Comparison of ENCODE assay signal across 13 cellular contexts in the genomic region with DNA sequence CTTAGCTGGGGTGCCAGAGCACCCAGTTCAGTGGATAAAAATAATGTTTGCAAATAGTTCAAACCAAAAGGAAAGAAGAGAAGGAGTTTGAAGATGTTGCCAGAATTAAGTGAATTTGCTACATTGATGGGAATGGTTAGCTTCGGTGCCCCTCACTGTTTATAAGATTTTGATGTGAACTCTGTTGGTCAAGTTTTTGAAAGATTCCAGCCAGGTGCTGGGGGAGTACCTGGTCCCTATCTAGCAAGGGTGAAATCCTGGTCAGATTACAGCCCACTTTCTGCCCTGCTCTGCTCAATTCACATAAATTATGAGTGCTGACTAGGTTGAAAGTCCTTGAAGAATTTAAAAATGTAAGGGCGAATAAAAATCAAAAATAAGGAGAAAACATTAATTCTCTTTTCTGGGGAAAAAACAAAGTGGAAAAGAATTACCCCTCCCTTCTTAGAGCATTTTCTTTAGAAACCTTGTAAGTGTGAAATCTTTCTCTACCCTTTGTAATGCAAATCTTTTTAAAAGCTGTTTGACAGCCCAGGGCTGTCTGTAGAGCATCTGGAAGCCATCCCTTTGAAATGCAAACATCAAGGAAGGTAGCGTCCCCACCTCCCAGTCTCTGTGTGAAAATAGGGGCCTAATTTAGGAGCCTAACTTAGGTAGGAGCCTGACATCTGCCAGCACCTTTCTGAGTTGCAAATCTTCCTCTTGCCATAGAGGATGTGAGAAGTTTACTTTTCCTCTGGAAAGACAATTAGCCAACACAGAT. TPM values are rescaled to one million over a fixed set of nuclear protein-coding genes. Genes with fewer than 3 reads are reported as not detected.
A peak's percentile ranks its signal among the peaks of the same experiment; 100 is the strongest.
DNase-seq lines count a peak whose midpoint lies in the region; ATAC-seq and TF ChIP-seq lines count a peak whose summit lies in the region.
"Had no signal": no experiment of that assay in that cellular context is flagged by ENCODE, and none has a peak within 500 bp of the region (broad histone marks: within the 10 kb centered on the region; RNA-seq: fewer than 3 reads in every experiment).

No MANE protein-coding gene starts in this region.

- no peak for DNase-seq in activated CD8-positive, alpha-beta memory T cell treated with anti-CD3 and anti-CD28 coated beads, Interleukin-2, amount 10 ng/mL, durations not matched to agents 7 days and 5 days
- DNase-seq in activated CD8-positive, alpha-beta memory T cell treated with anti-CD3 and anti-CD28 coated beads for 24 hours = no peak
- DNase-seq in LNCaP clone FGC (ENCODE audit: low read depth) (peak; percentile 65), GM23248 (no peak), mesothelial cell of epicardium (ENCODE audit: low spot score in 2 of 2, unreplicated experiment in 2 of 2) (no peak), right lobe of liver (no peak)
- DNase-seq in activated naive CD8-positive, alpha-beta T cell treated with anti-CD3 and anti-CD28 coated beads, Interleukin-2, amount 50 U/mL, for 24 hours = no peak
- DNase-seq in natural killer cell treated with Interleukin-12 subunit alpha and Interleukin-12 subunit beta and Interleukin-15 and Interleukin-18, amount 100 ng/mL, for 72 hours (ENCODE audit: low spot score) = no peak
- DNase-seq: NCI-H510A; stimulated activated CD8-positive, alpha-beta memory T cell treated with anti-CD3 and anti-CD28 coated beads, Interleukin-4, amount 100 ng/mL, for 48 hours; T1000; uterus had no signal

- peak overlapping the region; percentile 94 for H3K4me3 Mint-ChIP-seq in activated CD8-positive, alpha-beta memory T cell treated with anti-CD3 and anti-CD28 coated beads, Interleukin-2, amount 10 ng/mL, durations not matched to agents 7 days and 5 days
- peak overlapping the region; percentile 28 for H3K4me3 Mint-ChIP-seq in activated naive CD8-positive, alpha-beta T cell treated with anti-CD3 and anti-CD28 coated beads, Interleukin-2, amount 50 U/mL, for 24 hours
- H3K4me3 Mint-ChIP-seq in natural killer cell treated with Interleukin-12 subunit alpha and Interleukin-12 subunit beta and Interleukin-15 and Interleukin-18, amount 100 ng/mL, for 72 hours = peak overlapping the region; percentile 85
- H3K4me3 Mint-ChIP-seq in mesothelial cell of epicardium = no peak overlapping the region
- H3K4me3 Mint-ChIP-seq: brain had no signal

- H3K4me3 ChIP-seq in LNCaP clone FGC (ENCODE audit: low read depth, low read length) (no peak overlapping the region), GM23248 (no peak overlapping the region), right lobe of liver (no peak overlapping the region)
- H3K4me3 ChIP-seq: uterus had no signal

- H3K27ac ChIP-seq in GM23248 = no peak overlapping the region
- H3K27ac ChIP-seq in right lobe of liver = no peak overlapping the region

- no peaks in the 10 kb centered on the region for H3K27me3 Mint-ChIP-seq in activated CD8-positive, alpha-beta memory T cell treated with anti-CD3 and anti-CD28 coated beads, Interleukin-2, amount 10 ng/mL, durations not matched to agents 7 days and 5 days
- H3K27me3 Mint-ChIP-seq in activated naive CD8-positive, alpha-beta T cell treated with anti-CD3 and anti-CD28 coated beads, Interleukin-2, amount 50 U/mL, for 24 hours = no peaks in the 10 kb centered on the region
- no peaks in the 10 kb centered on the region for H3K27me3 Mint-ChIP-seq in natural killer cell treated with Interleukin-12 subunit alpha and Interleukin-12 subunit beta and Interleukin-15 and Interleukin-18, amount 100 ng/mL, for 72 hours
- H3K27me3 Mint-ChIP-seq in mesothelial cell of epicardium (ENCODE audit: low read depth) = peaks cover 80% of the 10 kb centered on the region

- H3F3A ChIP-seq in GM23248 (ENCODE audit: insufficient read depth) = no peaks in the 10 kb centered on the region

- no peaks in the 10 kb centered on the region for H3K9me3 Mint-ChIP-seq in activated CD8-positive, alpha-beta memory T cell treated with anti-CD3 and anti-CD28 coated beads, Interleukin-2, amount 10 ng/mL, durations not matched to agents 7 days and 5 days (ENCODE audit: low read depth)
- peaks cover 3% of the 10 kb centered on the region for H3K9me3 Mint-ChIP-seq in activated naive CD8-positive, alpha-beta T cell treated with anti-CD3 and anti-CD28 coated beads, Interleukin-2, amount 50 U/mL, for 24 hours
- peaks cover 7% of the 10 kb centered on the region for H3K9me3 Mint-ChIP-seq in natural killer cell treated with Interleukin-12 subunit alpha and Interleukin-12 subunit beta and Interleukin-15 and Interleukin-18, amount 100 ng/mL, for 72 hours
- no peaks in the 10 kb centered on the region for H3K9me3 Mint-ChIP-seq in mesothelial cell of epicardium

- no peaks in the 10 kb centered on the region for H3K79me2 ChIP-seq in GM23248 (ENCODE audit: insufficient read depth)

- H3K27me3 ChIP-seq in GM23248 (replicated peaks; ENCODE audit: insufficient read depth) = no peaks in the 10 kb centered on the region
- no peaks in the 10 kb centered on the region for H3K27me3 ChIP-seq in right lobe of liver
- H3K27me3 ChIP-seq: uterus had no signal

- no peaks in the 10 kb centered on the region for H4K20me1 ChIP-seq in GM23248 (ENCODE audit: insufficient read depth)

- no peak overlapping the region for H2AFZ ChIP-seq in GM23248

- in situ Hi-C loops in GM23248 (cut with MboI) = no loop called here

- no peaks in the 10 kb centered on the region for H3K36me3 ChIP-seq in GM23248 (ENCODE audit: low read depth)
- H3K36me3 ChIP-seq in right lobe of liver = no peaks in the 10 kb centered on the region
- H3K36me3 ChIP-seq: uterus had no signal

- H3K9me3 ChIP-seq in GM23248 (ENCODE audit: low read depth) = no peaks in the 10 kb centered on the region
- no peaks in the 10 kb centered on the region for H3K9me3 ChIP-seq in right lobe of liver
- H3K9me3 ChIP-seq: uterus had no signal

- CTCF ChIA-PET in activated CD8-positive, alpha-beta memory T cell treated with anti-CD3 and anti-CD28 coated beads, Interleukin-2, amount 10 ng/mL, durations not matched to agents 7 days and 5 days (lab: Charles Lee) = interaction anchor here (1.4 to 1.5 kb wide), 2 partner anchors 285 to 287 kb away, joined by 4 to 6 read pairs; no protein-coding TSS in a partner anchor

- H3K4me1 ChIP-seq in GM23248 (ENCODE audit: insufficient read depth) = no peaks in the 10 kb centered on the region
- peaks cover 0 to 18% (median 3%) of the 10 kb centered on the region in 4 donors for H3K4me1 ChIP-seq in right lobe of liver
- H3K4me1 ChIP-seq: uterus had no signal

- intact Hi-C loops in right lobe of liver (cut with DNase I) = no loop called here

- 2 to 5% methylated on average over 3 of the region's 3 CpGs for WGBS in GM23248 (ENCODE audit: low coverage in 1 of 2, low lambda C conversion rate in 2 of 2, missing lambda C conversion rate in 2 of 2), 2 experiments
- 84% methylated on average over 3 of the region's 3 CpGs for WGBS in right lobe of liver (ENCODE audit: insufficient coverage, low coverage, low lambda C conversion rate, missing lambda C conversion rate)

- no peak for TF ChIP-seq POLR2A in right lobe of liver (IDR thresholded peaks at IDR 0.05)

- H3K9me2 ChIP-seq in GM23248 (ENCODE audit: insufficient read depth) = no peaks in the 10 kb centered on the region

- peak overlapping the region; percentile 98 for H3K27ac Mint-ChIP-seq in activated CD8-positive, alpha-beta memory T cell treated with anti-CD3 and anti-CD28 coated beads, Interleukin-2, amount 10 ng/mL, durations not matched to agents 7 days and 5 days
- peak overlapping the region; percentile 94 for H3K27ac Mint-ChIP-seq in activated naive CD8-positive, alpha-beta T cell treated with anti-CD3 and anti-CD28 coated beads, Interleukin-2, amount 50 U/mL, for 24 hours
- H3K27ac Mint-ChIP-seq in natural killer cell treated with Interleukin-12 subunit alpha and Interleukin-12 subunit beta and Interleukin-15 and Interleukin-18, amount 100 ng/mL, for 72 hours = peak overlapping the region; percentile 97 to 98
- no peak overlapping the region for H3K27ac Mint-ChIP-seq in mesothelial cell of epicardium
- H3K27ac Mint-ChIP-seq: brain had no signal

- no peak for ATAC-seq in activated CD8-positive, alpha-beta memory T cell treated with anti-CD3 and anti-CD28 coated beads, Interleukin-2, amount 10 ng/mL, durations not matched to agents 7 days and 5 days
- ATAC-seq in activated naive CD8-positive, alpha-beta T cell treated with anti-CD3 and anti-CD28 coated beads, Interleukin-2, amount 50 U/mL, for 24 hours = no peak
- ATAC-seq in natural killer cell treated with Interleukin-12 subunit alpha and Interleukin-12 subunit beta and Interleukin-15 and Interleukin-18, amount 100 ng/mL, for 72 hours = no peak
- ATAC-seq in right lobe of liver = no peak

- TF ChIP-seq CTCF in LNCaP clone FGC (IDR thresholded peaks at IDR 0.05; ENCODE audit: control insufficient read depth, extremely low read depth, insufficient read depth) = no peak
- TF ChIP-seq CTCF in mesothelial cell of epicardium (IDR thresholded peaks at IDR 0.05; ENCODE audit: unreplicated experiment) = no peak
- no peak for TF ChIP-seq CTCF in right lobe of liver (IDR thresholded peaks at IDR 0.05)

- H3K4me1 Mint-ChIP-seq in activated CD8-positive, alpha-beta memory T cell treated with anti-CD3 and anti-CD28 coated beads, Interleukin-2, amount 10 ng/mL, durations not matched to agents 7 days and 5 days = peaks cover 79% of the 10 kb centered on the region
- H3K4me1 Mint-ChIP-seq in activated naive CD8-positive, alpha-beta T cell treated with anti-CD3 and anti-CD28 coated beads, Interleukin-2, amount 50 U/mL, for 24 hours = peaks cover 80% of the 10 kb centered on the region
- peaks cover 64 to 75% of the 10 kb centered on the region in 2 donors for H3K4me1 Mint-ChIP-seq in natural killer cell treated with Interleukin-12 subunit alpha and Interleukin-12 subunit beta and Interleukin-15 and Interleukin-18, amount 100 ng/mL, for 72 hours (ENCODE audit: low read depth in 2 of 2)
- H3K4me1 Mint-ChIP-seq in mesothelial cell of epicardium = no peaks in the 10 kb centered on the region
- H3K4me1 Mint-ChIP-seq: brain had no signal

- no peak overlapping the region for H3K9ac ChIP-seq in GM23248

- peaks cover 33% of the 10 kb centered on the region for H3K36me3 Mint-ChIP-seq in activated CD8-positive, alpha-beta memory T cell treated with anti-CD3 and anti-CD28 coated beads, Interleukin-2, amount 10 ng/mL, durations not matched to agents 7 days and 5 days
- H3K36me3 Mint-ChIP-seq in activated naive CD8-positive, alpha-beta T cell treated with anti-CD3 and anti-CD28 coated beads, Interleukin-2, amount 50 U/mL, for 24 hours (ENCODE audit: low read depth) = peaks cover 26% of the 10 kb centered on the region
- peaks cover 25% of the 10 kb centered on the region for H3K36me3 Mint-ChIP-seq in natural killer cell treated with Interleukin-12 subunit alpha and Interleukin-12 subunit beta and Interleukin-15 and Interleukin-18, amount 100 ng/mL, for 72 hours
- H3K36me3 Mint-ChIP-seq in mesothelial cell of epicardium = no peaks in the 10 kb centered on the region
- H3K36me3 Mint-ChIP-seq: brain had no signal

- no peak overlapping the region for H3K4me2 ChIP-seq in GM23248 (ENCODE audit: unreplicated experiment)

RNA-seq across cellular contexts. Expression of gene GIMAP5, which starts 1.4 kb away (rescaled TPM):
- total RNA-seq in activated CD8-positive, alpha-beta memory T cell treated with anti-CD3 and anti-CD28 coated beads, Interleukin-2, amount 10 ng/mL, durations not matched to agents 7 days and 5 days = 10 to 100 TPM; 41.0 to 42.5 TPM
- 100 to 1,000 TPM in 1 of 2 donors, 10 to 100 TPM in 1; 75.5 to 136 TPM for total RNA-seq in natural killer cell treated with Interleukin-12 subunit alpha and Interleukin-12 subunit beta and Interleukin-15 and Interleukin-18, amount 100 ng/mL, for 72 hours
- not detected in 2 replicates for total RNA-seq in GM23248 (2014; rRNA removed; shearing (Covaris generic))
- not detected in 2 replicates for polyA plus RNA-seq in GM23248 (2016; fragmentation: Nextera tagmentation; extraction: Ambion mirVana)
- total RNA-seq in mesothelial cell of epicardium = not detected in 3 replicates
- 1 to 10 TPM; 2.9 to 9.8 (median 8.0) TPM for total RNA-seq in right lobe of liver

RNA-seq across cellular contexts. Expression of gene GIMAP1, which starts 19.4 kb away (rescaled TPM):
- total RNA-seq in activated CD8-positive, alpha-beta memory T cell treated with anti-CD3 and anti-CD28 coated beads, Interleukin-2, amount 10 ng/mL, durations not matched to agents 7 days and 5 days = 10 to 100 TPM in 1 of 2 experiments, 1 to 10 TPM in 1; 6.8 to 12.4 TPM
- 1 to 10 TPM; 6.6 to 8.8 TPM for total RNA-seq in natural killer cell treated with Interleukin-12 subunit alpha and Interleukin-12 subunit beta and Interleukin-15 and Interleukin-18, amount 100 ng/mL, for 72 hours
- total RNA-seq in GM23248 (2014; rRNA removed; shearing (Covaris generic)) = not detected in 2 replicates
- polyA plus RNA-seq in GM23248 (2016; fragmentation: Nextera tagmentation; extraction: Ambion mirVana) = not detected in 2 replicates
- total RNA-seq in mesothelial cell of epicardium (not detected in 3 replicates), right lobe of liver (1 to 10 TPM in 5 of 6 experiments, under 1 TPM in 1; 0.73 to 2.4 (median 1.8) TPM)

RNA-seq across cellular contexts. Expression of gene GIMAP2, which starts 50.3 kb away (rescaled TPM):
- 10 to 100 TPM; 60.3 to 80.0 TPM for total RNA-seq in activated CD8-positive, alpha-beta memory T cell treated with anti-CD3 and anti-CD28 coated beads, Interleukin-2, amount 10 ng/mL, durations not matched to agents 7 days and 5 days
- 10 to 100 TPM; 26.1 to 39.2 TPM for total RNA-seq in natural killer cell treated with Interleukin-12 subunit alpha and Interleukin-12 subunit beta and Interleukin-15 and Interleukin-18, amount 100 ng/mL, for 72 hours
- total RNA-seq in GM23248 (2014; rRNA removed; shearing (Covaris generic)) = 0.13 TPM in 1 of 2 replicates, not detected in the other
- polyA plus RNA-seq in GM23248 (2016; fragmentation: Nextera tagmentation; extraction: Ambion mirVana) = 0.13 and 0.22 TPM in 2 replicates
- total RNA-seq in mesothelial cell of epicardium = not detected in 3 replicates
- total RNA-seq in right lobe of liver = 1 to 10 TPM; 4.8 to 7.4 (median 5.7) TPM
